Comparison of ENCODE assay signal across 16 cellular contexts in the genomic region with DNA sequence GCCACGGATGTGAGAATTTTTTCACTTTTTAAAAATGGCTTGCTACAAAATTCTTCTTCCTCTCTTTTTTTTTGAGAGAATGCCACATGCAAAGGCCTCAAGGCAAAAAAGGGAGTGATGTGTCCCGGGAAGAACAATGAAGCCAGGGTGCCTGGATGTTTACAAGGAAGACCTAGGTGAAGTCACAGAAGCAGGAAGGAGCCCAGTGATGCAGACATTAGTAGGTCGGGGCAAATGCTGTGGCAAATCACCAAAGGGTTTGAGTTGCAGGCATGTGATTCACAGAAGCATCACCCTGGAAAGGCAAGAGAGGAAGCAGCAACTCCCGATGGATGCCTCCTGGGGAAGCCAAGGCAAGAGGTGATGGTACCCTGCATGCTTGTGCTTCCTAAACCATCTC. TPM values are rescaled to one million over a fixed set of nuclear protein-coding genes. Genes with fewer than 3 reads are reported as not detected.
A peak's percentile ranks its signal among the peaks of the same experiment; 100 is the strongest.
DNase-seq lines count a peak whose midpoint lies in the region; TF ChIP-seq lines count a peak whose summit lies in the region.
"Had no signal": no experiment of that assay in that cellular context is flagged by ENCODE, and none has a peak within 500 bp of the region (broad histone marks: within the 10 kb centered on the region; RNA-seq: fewer than 3 reads in every experiment).

No MANE protein-coding gene starts in this region.

- H2BK12ac ChIP-seq in trophoblast cell (ENCODE audit: low read length): no peak overlapping the region

- no peak overlapping the region for H3K23ac ChIP-seq in trophoblast cell (ENCODE audit: low read length)

- peaks cover 0 to 8% (median 1%) of the 10 kb centered on the region in 4 donors for H3K4me1 ChIP-seq in esophagus muscularis mucosa
- no peaks in the 10 kb centered on the region for H3K4me1 ChIP-seq in trophoblast cell (ENCODE audit: control insufficient read depth in 1 of 2, insufficient read depth in 2 of 2, low read length in 2 of 2)

- no peak overlapping the region for H2BK5ac ChIP-seq in trophoblast cell (ENCODE audit: low read depth, low read length, poor library complexity)

- H3K27ac ChIP-seq in esophagus muscularis mucosa (replicated peaks in 1 of 4) (no peak overlapping the region), trophoblast cell (ENCODE audit: low read depth, low read length) (no peak overlapping the region)
- H3K27ac ChIP-seq: HL-60, PC-9 had no signal

- no peak overlapping the region for H4K8ac ChIP-seq in trophoblast cell (ENCODE audit: low read depth, low read length)

- H3K4me2 ChIP-seq in trophoblast cell (ENCODE audit: low read length): no peak overlapping the region
- H3K4me2 ChIP-seq: PC-9 had no signal

- intact Hi-C loops in esophagus muscularis mucosa (cut with DNase I): no loop called here

- H3K9ac ChIP-seq in trophoblast cell (ENCODE audit: low read length): no peak overlapping the region

- no peak overlapping the region for H3K4ac ChIP-seq in trophoblast cell (ENCODE audit: low read depth, low read length)

- no peak overlapping the region for H3K18ac ChIP-seq in trophoblast cell (ENCODE audit: low read length)

- H4K12ac ChIP-seq in trophoblast cell (ENCODE audit: low read depth, low read length): no peak overlapping the region

- H4K91ac ChIP-seq in trophoblast cell (ENCODE audit: low read depth, low read length): no peak overlapping the region

- no peak for TF ChIP-seq CTCF in esophagus muscularis mucosa (IDR thresholded peaks at IDR 0.05)

- no peak overlapping the region for H3K14ac ChIP-seq in trophoblast cell (ENCODE audit: low read length)

- H2AFZ ChIP-seq in trophoblast cell (ENCODE audit: insufficient read depth, low read length, poor library complexity): no peak overlapping the region
- H2AFZ ChIP-seq: PC-9 had no signal

- H2AK5ac ChIP-seq in trophoblast cell (ENCODE audit: low read length): no peak overlapping the region

- H2BK120ac ChIP-seq in trophoblast cell (ENCODE audit: insufficient read depth, low read length, poor library complexity): no peak overlapping the region

- DNase-seq in HCEC 1CT: peak; percentile 36
- peak; percentile 33 for DNase-seq in RPMI7951 (ENCODE audit: low read depth)
- DNase-seq in esophagus muscularis mucosa (ENCODE audit: extremely low spot score): peak; percentile 8
- no peak for DNase-seq in kidney glomerular epithelial cell (lab: John Stamatoyannopoulos, UW)
- DNase-seq in trophoblast cell: no peak
- no peak for DNase-seq in NCI-H146 (lab: John Stamatoyannopoulos, UW)
- DNase-seq in mucosa of gallbladder (ENCODE audit: low spot score): no peak
- DNase-seq: CD4-positive, CD25-positive, alpha-beta regulatory T cell; NCI-H1417 treated with DMSO at 0.1 percent for 48 hours; NCI-H2029 treated with DMSO at 0.1 percent for 48 hours; NCI-H510A treated with DMSO at 0.1 percent for 48 hours; NCI-H82; PC-9; SW 1271 had no signal

- no peak for TF ChIP-seq EP300 in esophagus muscularis mucosa (IDR thresholded peaks at IDR 0.05)

- H3K9me3 ChIP-seq in esophagus muscularis mucosa (no peaks in the 10 kb centered on the region), trophoblast cell (ENCODE audit: insufficient read depth, low read depth, low read length) (no peaks in the 10 kb centered on the region)

- H3K79me1 ChIP-seq in trophoblast cell (ENCODE audit: low read length): no peaks in the 10 kb centered on the region

- no peaks in the 10 kb centered on the region for H3K27me3 ChIP-seq in esophagus muscularis mucosa
- no peaks in the 10 kb centered on the region for H3K27me3 ChIP-seq in trophoblast cell (ENCODE audit: insufficient read depth, low read length)

- H3K36me3 ChIP-seq in esophagus muscularis mucosa (no peaks in the 10 kb centered on the region), trophoblast cell (ENCODE audit: control insufficient read depth in 1 of 2, insufficient read depth in 2 of 2, low read length in 2 of 2) (no peaks in the 10 kb centered on the region)

- WGBS in esophagus muscularis mucosa: 76% methylated on average over 4 of the region's 4 CpGs
- no CpG with 5 or more reads among the region's 4 CpGs for WGBS in trophoblast cell (ENCODE audit: extremely low coverage, insufficient coverage, insufficient read length)

- H3K4me3 ChIP-seq in esophagus muscularis mucosa (no peak overlapping the region), trophoblast cell (ENCODE audit: low read depth, low read length) (no peak overlapping the region)
- H3K4me3 ChIP-seq: K562, PC-9 had no signal

- no peak for TF ChIP-seq POLR2A in esophagus muscularis mucosa (IDR thresholded peaks at IDR 0.05; ENCODE audit: low read depth)

- no peaks in the 10 kb centered on the region for H3K79me2 ChIP-seq in trophoblast cell (ENCODE audit: control insufficient read depth, insufficient read depth, low read length, poor library complexity)

RNA-seq across cellular contexts. Expression of gene FARS2, which starts 46.8 kb away (rescaled TPM):
- 15.0 and 21.9 TPM in 2 replicates for total RNA-seq in RPMI7951 (2014; rRNA removed; shearing (Covaris generic))
- total RNA-seq in esophagus muscularis mucosa: 10 to 100 TPM; 10.6 to 24.9 (median 15.2) TPM
- 6.2 and 6.3 TPM in 2 replicates for polyA plus RNA-seq in trophoblast cell (2013)
- total RNA-seq in mucosa of gallbladder: 15.7 TPM

RNA-seq across cellular contexts. Expression of gene LYRM4, which starts 47.3 kb away (rescaled TPM):
- 42.5 and 44.9 TPM in 2 replicates for total RNA-seq in RPMI7951 (2014; rRNA removed; shearing (Covaris generic))
- total RNA-seq in esophagus muscularis mucosa (10 to 100 TPM; 16.9 to 20.9 (median 18.4) TPM), mucosa of gallbladder (21.6 TPM)
- polyA plus RNA-seq in trophoblast cell (2013): 20.8 and 21.6 TPM in 2 replicates

Comparison
In these comparisons a context has a peak if more than half of its experiments do, and no peak if none do; other contexts are left out.
1. DNase-seq: peak in HCEC 1CT (single experiment), RPMI7951 (single experiment) and esophagus muscularis mucosa (single experiment); none in kidney glomerular epithelial cell (single experiment), trophoblast cell (0 of 2), NCI-H146 (single experiment) and mucosa of gallbladder (single experiment).